Comparison of ENCODE assay signal across 8 cellular contexts in the genomic region with DNA sequence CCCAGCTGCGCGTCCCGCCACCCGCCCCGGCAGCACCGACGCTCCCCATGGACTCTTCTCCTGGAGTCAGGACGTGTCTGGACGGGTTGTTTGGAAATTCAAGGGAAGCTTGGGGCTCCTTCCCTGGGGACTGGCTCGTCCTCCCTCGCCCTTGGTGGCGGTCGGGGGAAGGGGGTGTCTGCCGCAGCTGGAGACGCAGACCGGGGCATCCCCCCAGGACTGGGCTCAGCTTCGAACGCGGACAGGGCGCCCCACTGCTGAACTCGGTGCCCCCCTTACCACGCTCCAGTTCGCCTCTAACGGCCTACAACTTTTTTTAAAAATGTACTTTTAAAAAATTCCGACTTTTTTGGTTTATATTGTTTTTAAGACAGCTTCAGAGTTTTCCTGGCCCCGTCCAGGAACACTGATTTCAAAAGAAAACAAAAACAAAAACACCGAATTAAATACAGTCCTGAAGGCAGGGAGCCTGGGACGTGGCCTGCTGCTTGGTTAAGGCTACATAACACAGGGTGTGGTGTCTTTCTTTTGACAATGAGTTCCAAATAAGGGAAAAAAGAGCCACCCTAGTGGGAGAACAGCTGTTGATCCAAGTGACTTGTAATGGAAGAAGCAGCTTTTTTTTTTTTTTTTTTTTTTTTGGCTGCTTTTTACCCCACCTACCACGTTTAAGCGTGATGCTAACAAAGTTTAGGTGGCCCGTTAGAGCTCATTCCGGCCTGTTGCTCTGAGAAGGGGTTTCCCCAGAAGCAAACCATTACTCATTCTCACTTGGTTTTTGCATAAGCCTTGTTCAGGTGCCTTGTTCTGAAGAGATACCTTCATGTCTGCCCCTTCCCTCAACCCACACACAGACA. TPM values are rescaled to one million over a fixed set of nuclear protein-coding genes. Genes with fewer than 3 reads are reported as not detected.
A peak's percentile ranks its signal among the peaks of the same experiment; 100 is the strongest.
DNase-seq lines count a peak whose midpoint lies in the region; ATAC-seq and TF ChIP-seq lines count a peak whose summit lies in the region.

No MANE protein-coding gene starts in this region.

- no peak for TF ChIP-seq POLR2A in Peyer's patch (IDR thresholded peaks at IDR 0.05)

- peak overlapping the region; percentile 87 for H3K4me3 ChIP-seq in AG10803 (ENCODE audit: low read length)
- peak overlapping the region; percentile 60 to 97 (median 63) for H3K4me3 ChIP-seq in Peyer's patch
- peak overlapping the region; percentile 56 for H3K4me3 ChIP-seq in cardiac muscle cell

- peak; percentile 60 for ATAC-seq in GM18909 (IDR thresholded peaks at IDR 0.05; ENCODE audit: poor library complexity, unreplicated experiment)
- peak; percentile 55 for ATAC-seq in HG03108 (IDR thresholded peaks at IDR 0.05; ENCODE audit: unreplicated experiment)

- DNase-seq in AG10803 (ENCODE audit: low read depth) (peak; percentile 90), Peyer's patch (peak in 2 of 3 donors; percentile 58 to 80), cardiac muscle cell (ENCODE audit: low read depth in 1 of 2, low spot score in 1 of 2) (peak; percentile 34 to 74), putamen (ENCODE audit: low spot score) (peak; percentile 46), NCI-H2081 treated with DMSO at 0.1 percent for 48 hours (lab: John Stamatoyannopoulos, UW) (no peak)
- peak; percentile 51 for DNase-seq in activated gamma-delta T cell treated with anti-CD3 and anti-CD28 coated beads, Interleukin-2, amount 50 U/mL, for 16 hours (ENCODE audit: low read depth)

- H3K9me3 ChIP-seq in Peyer's patch = no peaks in the 10 kb centered on the region
- no peaks in the 10 kb centered on the region for H3K9me3 ChIP-seq in cardiac muscle cell (ENCODE audit: low read depth)

- H3K27ac ChIP-seq in Peyer's patch = peak overlapping the region; percentile 94 to 97 (median 97)
- H3K27ac ChIP-seq in cardiac muscle cell = peak overlapping the region; percentile 88

- H3K36me3 ChIP-seq in Peyer's patch (no peaks in the 10 kb centered on the region), cardiac muscle cell (no peaks in the 10 kb centered on the region)

- no peaks in the 10 kb centered on the region for H3K27me3 ChIP-seq in Peyer's patch
- no peaks in the 10 kb centered on the region for H3K27me3 ChIP-seq in cardiac muscle cell

- H3K4me1 ChIP-seq in Peyer's patch = peaks cover 0 to 26% (median 0%) of the 10 kb centered on the region in 4 donors
- H3K4me1 ChIP-seq in cardiac muscle cell (ENCODE audit: low read depth) = no peaks in the 10 kb centered on the region

- TF ChIP-seq CTCF in AG10803 (conservative IDR thresholded peaks at IDR 0.05; ENCODE audit: low read length) = 0 out of 2 replicates have a peak, but pooled peaks have one; percentile 19
- TF ChIP-seq CTCF in Peyer's patch (IDR thresholded peaks at IDR 0.05) = no peak
- TF ChIP-seq CTCF in cardiac muscle cell (IDR thresholded peaks at IDR 0.05; ENCODE audit: low read depth, low read length) = no peak

RNA-seq across cellular contexts. Expression of a gene that starts 0.9 kb away (rescaled TPM):
- total RNA-seq in Peyer's patch (10 to 100 TPM in 1 of 4 donors, 1 to 10 TPM in 3; 5.1 to 12.4 (median 7.8) TPM), cardiac muscle cell (7.0 and 7.7 TPM in 2 replicates)
- 13.7 and 16.6 TPM in 2 replicates for polyA plus RNA-seq in cardiac muscle cell
